In the genomic region with DNA sequence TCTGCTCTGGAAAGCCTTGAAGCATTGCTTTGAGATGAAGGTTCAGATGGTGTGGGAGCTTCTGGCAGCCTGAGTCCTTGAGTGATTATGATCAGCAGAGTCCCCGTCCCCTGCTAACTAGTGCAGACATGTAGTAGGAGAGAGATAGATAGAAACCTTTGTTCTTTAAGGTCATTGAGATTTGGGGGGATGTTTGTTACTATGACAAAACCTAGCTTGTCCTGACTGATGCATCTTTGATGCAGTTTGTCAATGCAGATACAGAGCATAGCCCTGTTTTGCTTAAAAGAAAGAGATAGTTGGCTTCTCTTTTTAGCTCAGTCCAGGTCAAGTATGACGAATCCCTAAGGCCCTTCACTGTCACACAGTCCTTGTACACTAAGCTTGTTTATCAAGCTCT, we compare ENCODE assay signal across 7 cellular contexts.
"Had no signal": no experiment of that assay in that cellular context is flagged by ENCODE, and none has a peak within 500 bp of the region (broad histone marks: within the 10 kb centered on the region; RNA-seq: fewer than 3 reads in every experiment).

No MANE protein-coding gene starts in this region.

- ATAC-seq: K562 had no signal

- DNase-seq: IMR-90, KBM-7, KG1 had no signal

- H3K9ac ChIP-seq: KMS-11 had no signal

- FAIRE-seq: HTR-8/SVneo, K562 had no signal

- H3K4me3 ChIP-seq: K562 had no signal

- H3K27ac ChIP-seq: HL-60, KMS-11 had no signal

- H3K4me2 ChIP-seq: KMS-11 had no signal
